Comparison of ENCODE assay signal across 8 cellular contexts in genomic region chr10:70549962-70550845, GRCh38. TPM values are rescaled to one million over a fixed set of nuclear protein-coding genes. Genes with fewer than 3 reads are reported as not detected.
DNase-seq lines count a peak whose midpoint lies in the region; ATAC-seq and TF ChIP-seq lines count a peak whose summit lies in the region.

No MANE protein-coding gene starts in this region.

- H3K4me1 ChIP-seq in gastroesophageal sphincter: peaks cover 0 to 25% (median 0%) of the 10 kb centered on the region in 3 donors
- no peaks in the 10 kb centered on the region for H3K4me1 ChIP-seq in parathyroid adenoma
- peaks cover 14% of the 10 kb centered on the region for H3K4me1 ChIP-seq in upper lobe of right lung

- H3K27me3 ChIP-seq in gastroesophageal sphincter (no peaks in the 10 kb centered on the region), parathyroid adenoma (ENCODE audit: control insufficient read depth, insufficient read depth, low read length) (no peaks in the 10 kb centered on the region), upper lobe of right lung (no peaks in the 10 kb centered on the region)

- 73 to 75% methylated on average over 7 to 8 of the region's 9 CpGs for WGBS in gastroesophageal sphincter (ENCODE audit: low coverage in 1 of 2), 2 donors

- peak; percentile 55 for ATAC-seq in gastroesophageal sphincter
- ATAC-seq in upper lobe of right lung: peak; percentile 79
- no peak for ATAC-seq in HG03439 (IDR thresholded peaks at IDR 0.05; ENCODE audit: unreplicated experiment)

- H2AFZ ChIP-seq in parathyroid adenoma: no peak overlapping the region

- H3K27ac ChIP-seq in gastroesophageal sphincter (no peak overlapping the region), parathyroid adenoma (no peak overlapping the region), upper lobe of right lung (no peak overlapping the region)

- peak in 3 of 4 experiments; percentile 89 to 94 (median 91) for TF ChIP-seq CTCF in gastroesophageal sphincter (IDR thresholded peaks at IDR 0.05)
- peak; percentile 87 for TF ChIP-seq CTCF in parathyroid adenoma (IDR thresholded peaks at IDR 0.05)
- TF ChIP-seq CTCF in upper lobe of right lung (IDR thresholded peaks at IDR 0.05): peak; percentile 90

- peak; percentile 50 for DNase-seq in Daoy (ENCODE audit: low read depth)
- DNase-seq in HT-29 (ENCODE audit: low spot score): peak; percentile 85
- DNase-seq in RPMI8226: peak; percentile 57
- DNase-seq in activated T-helper 9 cell treated with anti-CD3 and anti-CD28 coated beads, Interleukin-2, amount 50 U/mL, for 16 hours (ENCODE audit: low read depth): peak; percentile 56
- no peak for DNase-seq in upper lobe of right lung

- no peak overlapping the region for H3K9ac ChIP-seq in parathyroid adenoma

- no peak for TF ChIP-seq EP300 in gastroesophageal sphincter (IDR thresholded peaks at IDR 0.05)

- H3K36me3 ChIP-seq in gastroesophageal sphincter (peaks cover 0 to 59% of the 10 kb centered on the region in 2 donors), parathyroid adenoma (ENCODE audit: control insufficient read depth, insufficient read depth, low read length) (no peaks in the 10 kb centered on the region), upper lobe of right lung (no peaks in the 10 kb centered on the region)

- intact Hi-C loops in upper lobe of right lung (cut with DNase I): loop anchor here (5.0 kb wide), 1 partner anchor 207 kb away; no protein-coding TSS in a partner anchor

- H3K4me3 ChIP-seq in gastroesophageal sphincter (no peak overlapping the region), parathyroid adenoma (ENCODE audit: low read depth, low read length) (no peak overlapping the region), upper lobe of right lung (no peak overlapping the region)

- H3K79me2 ChIP-seq in parathyroid adenoma: no peaks in the 10 kb centered on the region

- H3K4me2 ChIP-seq in parathyroid adenoma (ENCODE audit: low read length): no peak overlapping the region

- TF ChIP-seq POLR2A in gastroesophageal sphincter (IDR thresholded peaks at IDR 0.05): no peak

- H3K9me3 ChIP-seq in gastroesophageal sphincter: no peaks in the 10 kb centered on the region
- no peaks in the 10 kb centered on the region for H3K9me3 ChIP-seq in parathyroid adenoma (ENCODE audit: control insufficient read depth, low read length)
- H3K9me3 ChIP-seq in upper lobe of right lung: no peaks in the 10 kb centered on the region

RNA-seq across cellular contexts. Expression of gene PRF1, which starts 52.3 kb away (rescaled TPM):
- total RNA-seq in Daoy (2014; rRNA removed; shearing (Covaris generic)): not detected in 2 replicates
- total RNA-seq in HT-29 (2014; rRNA removed; shearing (Covaris generic)): not detected in 2 replicates
- total RNA-seq in gastroesophageal sphincter (1 to 10 TPM in 2 of 4 donors, under 1 TPM in 1, not detected in 1; 0.96 to 3.9 (median 2.0) TPM), upper lobe of right lung (32.3 TPM)
